8 cellular contexts compared by ENCODE assay signal in the genomic region with DNA sequence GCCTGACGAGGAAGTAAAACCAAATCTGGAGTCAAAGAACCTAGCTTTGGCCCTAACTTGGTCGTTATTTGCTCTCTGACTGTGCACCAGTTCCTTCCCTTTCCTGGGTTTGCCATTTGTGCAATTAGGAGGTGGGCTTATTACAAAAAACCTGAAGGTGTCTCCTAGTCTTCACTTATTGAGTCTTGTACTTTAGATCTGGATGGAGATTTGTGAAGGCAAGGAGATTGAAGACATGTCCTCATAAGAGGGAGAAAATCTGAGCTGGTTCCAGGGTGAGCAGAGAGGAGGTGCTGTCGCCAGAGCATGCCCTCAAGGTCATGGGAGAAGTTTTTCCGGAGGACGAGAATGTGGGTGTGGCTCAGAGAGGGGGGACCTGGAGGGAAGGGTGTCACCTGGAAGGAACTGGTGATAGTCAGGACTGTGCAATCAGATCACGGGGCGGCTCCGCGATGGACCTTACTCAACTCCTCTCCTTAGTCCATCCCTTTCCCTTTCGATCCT. TPM values are rescaled to one million over a fixed set of nuclear protein-coding genes. Genes with fewer than 3 reads are reported as not detected.
A peak's percentile ranks its signal among the peaks of the same experiment; 100 is the strongest.
DNase-seq lines count a peak whose midpoint lies in the region; ATAC-seq and TF ChIP-seq lines count a peak whose summit lies in the region.

No MANE protein-coding gene starts in this region.

- H3K36me3 ChIP-seq in right atrium auricular region (no peaks in the 10 kb centered on the region), adipocyte (ENCODE audit: control insufficient read depth, insufficient read depth, low read length, severe bottlenecking) (no peaks in the 10 kb centered on the region), lung (ENCODE audit: control insufficient read depth in 2 of 2, insufficient read depth in 2 of 2, low read length in 2 of 2) (no peaks in the 10 kb centered on the region)

- peak overlapping the region; percentile 44 for H3K9ac ChIP-seq in adipocyte (ENCODE audit: low read length)

- no peak for ATAC-seq in lung (ENCODE audit: insufficient read depth, low FRiP score)

- H3K4me3 ChIP-seq in right atrium auricular region (peak overlapping the region; percentile 17 to 77), adipocyte (ENCODE audit: low read length) (peak overlapping the region; percentile 68), lung (no peak overlapping the region)

- intact Hi-C loops in cardiac septum (cut with DNase I): loop anchor here (1.0 kb wide), 1 partner anchor 80 kb away; a partner anchor contains a TSS

- DNase-seq in right atrium auricular region (ENCODE audit: low spot score): no peak
- DNase-seq in cardiac septum (ENCODE audit: low spot score): no peak
- DNase-seq in adipocyte (ENCODE audit: low read depth): no peak
- no peak for DNase-seq in lung (ENCODE audit: low spot score)
- no peak for DNase-seq in globus pallidus (ENCODE audit: low spot score)
- no peak for DNase-seq in hippocampal formation (lab: John Stamatoyannopoulos, UW)
- no peak for DNase-seq in stimulated activated CD4-positive, alpha-beta T cell treated with anti-CD3 and anti-CD28 coated beads, Interleukin-2, amount 100 ng/mL, for 24 hours
- no peak for DNase-seq in activated gamma-delta T cell treated with Interleukin-2 at 50 U/mL for 16 hours

- H3K27ac ChIP-seq in right atrium auricular region (peak overlapping the region; percentile 77 to 85), lung (ENCODE audit: low read depth in 1 of 2, low read length in 1 of 2) (peak overlapping the region; percentile 73 to 91)

- 4 to 12% methylated on average over 10 of the region's 10 CpGs for WGBS in lung, 2 donors

- H3K4me1 ChIP-seq in right atrium auricular region: peaks cover 0 to 53% of the 10 kb centered on the region in 2 donors
- H3K4me1 ChIP-seq in adipocyte (ENCODE audit: control insufficient read depth, insufficient read depth, low read length): peaks cover 30% of the 10 kb centered on the region
- peaks cover 0 to 11% of the 10 kb centered on the region in 2 donors for H3K4me1 ChIP-seq in lung (ENCODE audit: control insufficient read depth in 2 of 2, insufficient read depth in 2 of 2, low read length in 2 of 2)

- peak in 1 of 2 donors; percentile 52 for TF ChIP-seq CTCF in right atrium auricular region (IDR thresholded peaks at IDR 0.05)
- TF ChIP-seq CTCF in lung (IDR thresholded peaks at IDR 0.05; ENCODE audit: control extremely low read depth, extremely low read depth): no peak

- no peaks in the 10 kb centered on the region for H3K9me3 ChIP-seq in right atrium auricular region
- no peaks in the 10 kb centered on the region for H3K9me3 ChIP-seq in adipocyte (ENCODE audit: control insufficient read depth, low read length)
- no peaks in the 10 kb centered on the region for H3K9me3 ChIP-seq in lung (ENCODE audit: control insufficient read depth in 2 of 2, insufficient read depth in 1 of 2, low read length in 1 of 2)

- H3K27me3 ChIP-seq in right atrium auricular region: no peaks in the 10 kb centered on the region
- H3K27me3 ChIP-seq in adipocyte (replicated peaks; ENCODE audit: control insufficient read depth, insufficient read depth, low read length): no peaks in the 10 kb centered on the region
- no peaks in the 10 kb centered on the region for H3K27me3 ChIP-seq in lung (ENCODE audit: control insufficient read depth, insufficient read depth)

RNA-seq across cellular contexts. Expression of a gene that starts 0.7 kb away (rescaled TPM):
- total RNA-seq in right atrium auricular region: 10 to 100 TPM; 64.6 to 89.4 TPM
- 73.8 TPM for total RNA-seq in cardiac septum
- 100 to 1,000 TPM; 168 to 300 TPM for total RNA-seq in lung
- polyA plus RNA-seq in lung: 100 to 1,000 TPM in 1 of 2 donors, 10 to 100 TPM in 1; 69.7 to 154 TPM

RNA-seq across cellular contexts. Expression of a gene that starts 3.1 kb away (rescaled TPM):
- total RNA-seq in right atrium auricular region (10 to 100 TPM in 1 of 2 donors, 1 to 10 TPM in 1; 7.3 to 10.3 TPM), cardiac septum (20.1 TPM), lung (10 to 100 TPM; 14.6 to 22.7 TPM)
- polyA plus RNA-seq in lung: 10 to 100 TPM in 1 of 2 donors, 1 to 10 TPM in 1; 9.4 to 10.4 TPM

RNA-seq across cellular contexts. Expression of a gene that starts 50.3 kb away (rescaled TPM):
- total RNA-seq in right atrium auricular region (10 to 100 TPM; 18.2 to 18.4 TPM), cardiac septum (18.5 TPM), lung (10 to 100 TPM; 20.9 to 27.5 TPM)
- 10 to 100 TPM; 13.2 to 22.7 TPM for polyA plus RNA-seq in lung
